ENCODE assay signal across 1 cellular context in the genomic region with DNA sequence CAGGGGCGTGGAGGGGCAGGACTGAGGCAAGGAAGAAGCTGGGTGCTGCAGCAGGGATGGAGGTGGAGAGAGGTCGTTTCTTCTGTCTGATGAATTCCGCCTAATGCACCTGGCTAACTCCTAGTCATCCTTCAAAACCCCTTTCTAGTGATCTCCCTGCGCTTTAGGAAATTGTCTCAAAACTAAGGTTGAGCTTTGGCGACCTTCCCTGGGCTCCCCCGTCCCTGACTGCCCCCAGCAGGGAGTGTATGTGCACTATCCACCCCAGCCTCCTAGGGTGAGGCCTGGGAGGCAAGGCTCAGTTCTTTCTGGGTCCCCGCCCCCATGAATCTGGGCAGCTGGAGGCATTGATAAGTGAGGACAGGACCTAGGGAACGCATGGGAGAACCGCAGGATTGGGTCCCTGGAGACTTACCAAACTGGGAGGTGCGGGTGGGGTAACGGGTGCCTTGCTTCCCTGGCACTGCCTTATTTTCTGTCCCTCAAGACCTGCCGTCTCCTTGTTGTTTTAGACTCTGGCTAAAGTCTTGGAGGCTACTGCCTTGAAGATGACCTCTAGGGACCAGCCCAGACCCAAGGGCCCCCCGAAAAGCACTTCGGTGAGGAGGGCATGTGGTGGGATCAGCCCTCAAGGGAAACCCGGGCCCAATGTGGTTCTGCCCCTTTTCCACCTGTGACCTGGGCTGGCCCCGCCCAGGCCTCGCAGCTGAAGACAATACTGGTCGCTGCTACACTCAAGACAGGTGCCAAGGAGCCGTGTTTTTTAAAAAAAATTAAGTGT.
TF ChIP-seq lines count a peak whose summit lies in the region.

No MANE protein-coding gene starts in this region.

TF ChIP-seq in K562, 482 proteins besides CTCF, POLR2A, EP300 and RAD21 (continued from another document and continues in another):
- TF ChIP-seq TAF15 (IDR thresholded peaks at IDR 0.05; ENCODE audit: low read depth, low read length) (no peak), ZNF507 (tag; conservative IDR thresholded peaks at IDR 0.05) (no peak), SMARCA5 (IDR thresholded peaks at IDR 0.05) (0 out of 2 replicates have a peak, but pooled peaks have one; percentile 25), NRF1 (conservative IDR thresholded peaks at IDR 0.05 in 1 of 2, IDR thresholded peaks at IDR 0.05 in 1 of 2) (no peak), NFYB (IDR thresholded peaks at IDR 0.05; ENCODE audit: extremely low read depth, insufficient read length) (no peak), CCNT2 (IDR thresholded peaks at IDR 0.05; ENCODE audit: borderline replicate concordance, extremely low read depth, insufficient read length, low read depth, low read length) (peak; percentile 1), ZNF282 (CRISPR knock-in tag; IDR thresholded peaks at IDR 0.05) (no peak), IFI16 (CRISPR knock-in tag; IDR thresholded peaks at IDR 0.05) (no peak), PRMT5 (CRISPR knock-in tag; IDR thresholded peaks at IDR 0.05) (no peak), SMARCA4 (IDR thresholded peaks at IDR 0.05) (peak; percentile 72), HCFC1 (IDR thresholded peaks at IDR 0.05; ENCODE audit: low read depth, low read length) (no peak), ARNT (IDR thresholded peaks at IDR 0.05) (no peak), KDM1A (IDR thresholded peaks at IDR 0.05) (peak; percentile 87 to 90), ZEB2 (IDR thresholded peaks at IDR 0.05) (no peak), BHLHE40 (IDR thresholded peaks at IDR 0.05; ENCODE audit: low read length) (0 out of 2 replicates have a peak, but pooled peaks have one; percentile 14), PHF8 (IDR thresholded peaks at IDR 0.05; ENCODE audit: borderline replicate concordance, low read length) (peak; percentile 56; the same call in 1 of the 2 replicates), HDAC2 (IDR thresholded peaks at IDR 0.05) (0 out of 2 replicates have a peak, but pooled peaks have one; percentile 54), FOXK1 (CRISPR knock-in tag; IDR thresholded peaks at IDR 0.05; ENCODE audit: borderline replicate concordance) (no peak), JUND (IDR thresholded peaks at IDR 0.05; ENCODE audit: borderline replicate concordance, low read depth, low read length) (peak; percentile 32; the same call in 1 of the 2 replicates), JUND (tag; IDR thresholded peaks at IDR 0.05; ENCODE audit: borderline replicate concordance, low read depth, low read length) (no peak), NUFIP1 (IDR thresholded peaks at IDR 0.05; ENCODE audit: partially characterized antibody) (no peak), RAD51 (IDR thresholded peaks at IDR 0.05; ENCODE audit: borderline replicate concordance, low read depth) (no peak), DPF2 (IDR thresholded peaks at IDR 0.05) (peak; percentile 70), PHF21A (IDR thresholded peaks at IDR 0.05; ENCODE audit: borderline replicate concordance, low read depth) (peak; percentile 95), KAT2B (IDR thresholded peaks at IDR 0.05; ENCODE audit: low read depth, low read length) (no peak), NFXL1 (CRISPR knock-in tag; IDR thresholded peaks at IDR 0.05) (no peak), ZFX (CRISPR knock-in tag; IDR thresholded peaks at IDR 0.05) (peak; percentile 22; the same call in 1 of the 2 replicates), MYBL2 (IDR thresholded peaks at IDR 0.05; ENCODE audit: low read depth) (no peak), MYBL2 (CRISPR knock-in tag; IDR thresholded peaks at IDR 0.05; ENCODE audit: borderline replicate concordance) (no peak), TCF7L2 (IDR thresholded peaks at IDR 0.05; ENCODE audit: low read depth, low read length) (no peak), ZNF830 (CRISPR knock-in tag; IDR thresholded peaks at IDR 0.05) (no peak), DDX20 (tag; IDR thresholded peaks at IDR 0.05; ENCODE audit: low read depth) (no peak), HNRNPLL (IDR thresholded peaks at IDR 0.05; ENCODE audit: low read depth, low read length, poor library complexity, severe bottlenecking) (no peak), TBL1XR1 (IDR thresholded peaks at IDR 0.05; ENCODE audit: low read length in 2 of 2) (peak; percentile 27 to 42; a peak in 1 of 4 replicates), ZSCAN29 (IDR thresholded peaks at IDR 0.05) (no peak), NEUROD1 (IDR thresholded peaks at IDR 0.05; ENCODE audit: borderline replicate concordance, low read depth, low read length, partially characterized antibody) (peak; percentile 22), EGR1 (conservative IDR thresholded peaks at IDR 0.05) (peak; percentile 55), RHOXF2B (CRISPR knock-in tag; conservative IDR thresholded peaks at IDR 0.05) (no peak)
- TF ChIP-seq, protein P1, sequence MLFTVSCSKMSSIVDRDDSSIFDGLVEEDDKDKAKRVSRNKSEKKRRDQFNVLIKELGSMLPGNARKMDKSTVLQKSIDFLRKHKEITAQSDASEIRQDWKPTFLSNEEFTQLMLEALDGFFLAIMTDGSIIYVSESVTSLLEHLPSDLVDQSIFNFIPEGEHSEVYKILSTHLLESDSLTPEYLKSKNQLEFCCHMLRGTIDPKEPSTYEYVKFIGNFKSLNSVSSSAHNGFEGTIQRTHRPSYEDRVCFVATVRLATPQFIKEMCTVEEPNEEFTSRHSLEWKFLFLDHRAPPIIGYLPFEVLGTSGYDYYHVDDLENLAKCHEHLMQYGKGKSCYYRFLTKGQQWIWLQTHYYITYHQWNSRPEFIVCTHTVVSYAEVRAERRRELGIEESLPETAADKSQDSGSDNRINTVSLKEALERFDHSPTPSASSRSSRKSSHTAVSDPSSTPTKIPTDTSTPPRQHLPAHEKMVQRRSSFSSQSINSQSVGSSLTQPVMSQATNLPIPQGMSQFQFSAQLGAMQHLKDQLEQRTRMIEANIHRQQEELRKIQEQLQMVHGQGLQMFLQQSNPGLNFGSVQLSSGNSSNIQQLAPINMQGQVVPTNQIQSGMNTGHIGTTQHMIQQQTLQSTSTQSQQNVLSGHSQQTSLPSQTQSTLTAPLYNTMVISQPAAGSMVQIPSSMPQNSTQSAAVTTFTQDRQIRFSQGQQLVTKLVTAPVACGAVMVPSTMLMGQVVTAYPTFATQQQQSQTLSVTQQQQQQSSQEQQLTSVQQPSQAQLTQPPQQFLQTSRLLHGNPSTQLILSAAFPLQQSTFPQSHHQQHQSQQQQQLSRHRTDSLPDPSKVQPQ (CRISPR knock-in tag; IDR thresholded peaks at IDR 0.05; ENCODE audit: borderline replicate concordance) = no peak
- TF ChIP-seq, protein P2, sequence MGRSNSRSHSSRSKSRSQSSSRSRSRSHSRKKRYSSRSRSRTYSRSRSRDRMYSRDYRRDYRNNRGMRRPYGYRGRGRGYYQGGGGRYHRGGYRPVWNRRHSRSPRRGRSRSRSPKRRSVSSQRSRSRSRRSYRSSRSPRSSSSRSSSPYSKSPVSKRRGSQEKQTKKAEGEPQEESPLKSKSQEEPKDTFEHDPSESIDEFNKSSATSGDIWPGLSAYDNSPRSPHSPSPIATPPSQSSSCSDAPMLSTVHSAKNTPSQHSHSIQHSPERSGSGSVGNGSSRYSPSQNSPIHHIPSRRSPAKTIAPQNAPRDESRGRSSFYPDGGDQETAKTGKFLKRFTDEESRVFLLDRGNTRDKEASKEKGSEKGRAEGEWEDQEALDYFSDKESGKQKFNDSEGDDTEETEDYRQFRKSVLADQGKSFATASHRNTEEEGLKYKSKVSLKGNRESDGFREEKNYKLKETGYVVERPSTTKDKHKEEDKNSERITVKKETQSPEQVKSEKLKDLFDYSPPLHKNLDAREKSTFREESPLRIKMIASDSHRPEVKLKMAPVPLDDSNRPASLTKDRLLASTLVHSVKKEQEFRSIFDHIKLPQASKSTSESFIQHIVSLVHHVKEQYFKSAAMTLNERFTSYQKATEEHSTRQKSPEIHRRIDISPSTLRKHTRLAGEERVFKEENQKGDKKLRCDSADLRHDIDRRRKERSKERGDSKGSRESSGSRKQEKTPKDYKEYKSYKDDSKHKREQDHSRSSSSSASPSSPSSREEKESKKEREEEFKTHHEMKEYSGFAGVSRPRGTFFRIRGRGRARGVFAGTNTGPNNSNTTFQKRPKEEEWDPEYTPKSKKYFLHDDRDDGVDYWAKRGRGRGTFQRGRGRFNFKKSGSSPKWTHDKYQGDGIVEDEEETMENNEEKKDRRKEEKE (IDR thresholded peaks at IDR 0.05; ENCODE audit: borderline replicate concordance in 1 of 2, control insufficient read depth in 1 of 2, low read depth in 2 of 2, low read length in 1 of 2) = no peak
- TF ChIP-seq, protein P3, sequence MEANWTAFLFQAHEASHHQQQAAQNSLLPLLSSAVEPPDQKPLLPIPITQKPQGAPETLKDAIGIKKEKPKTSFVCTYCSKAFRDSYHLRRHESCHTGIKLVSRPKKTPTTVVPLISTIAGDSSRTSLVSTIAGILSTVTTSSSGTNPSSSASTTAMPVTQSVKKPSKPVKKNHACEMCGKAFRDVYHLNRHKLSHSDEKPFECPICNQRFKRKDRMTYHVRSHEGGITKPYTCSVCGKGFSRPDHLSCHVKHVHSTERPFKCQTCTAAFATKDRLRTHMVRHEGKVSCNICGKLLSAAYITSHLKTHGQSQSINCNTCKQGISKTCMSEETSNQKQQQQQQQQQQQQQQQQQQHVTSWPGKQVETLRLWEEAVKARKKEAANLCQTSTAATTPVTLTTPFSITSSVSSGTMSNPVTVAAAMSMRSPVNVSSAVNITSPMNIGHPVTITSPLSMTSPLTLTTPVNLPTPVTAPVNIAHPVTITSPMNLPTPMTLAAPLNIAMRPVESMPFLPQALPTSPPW (CRISPR knock-in tag; IDR thresholded peaks at IDR 0.05) = no peak
- TF ChIP-seq, protein P4, sequence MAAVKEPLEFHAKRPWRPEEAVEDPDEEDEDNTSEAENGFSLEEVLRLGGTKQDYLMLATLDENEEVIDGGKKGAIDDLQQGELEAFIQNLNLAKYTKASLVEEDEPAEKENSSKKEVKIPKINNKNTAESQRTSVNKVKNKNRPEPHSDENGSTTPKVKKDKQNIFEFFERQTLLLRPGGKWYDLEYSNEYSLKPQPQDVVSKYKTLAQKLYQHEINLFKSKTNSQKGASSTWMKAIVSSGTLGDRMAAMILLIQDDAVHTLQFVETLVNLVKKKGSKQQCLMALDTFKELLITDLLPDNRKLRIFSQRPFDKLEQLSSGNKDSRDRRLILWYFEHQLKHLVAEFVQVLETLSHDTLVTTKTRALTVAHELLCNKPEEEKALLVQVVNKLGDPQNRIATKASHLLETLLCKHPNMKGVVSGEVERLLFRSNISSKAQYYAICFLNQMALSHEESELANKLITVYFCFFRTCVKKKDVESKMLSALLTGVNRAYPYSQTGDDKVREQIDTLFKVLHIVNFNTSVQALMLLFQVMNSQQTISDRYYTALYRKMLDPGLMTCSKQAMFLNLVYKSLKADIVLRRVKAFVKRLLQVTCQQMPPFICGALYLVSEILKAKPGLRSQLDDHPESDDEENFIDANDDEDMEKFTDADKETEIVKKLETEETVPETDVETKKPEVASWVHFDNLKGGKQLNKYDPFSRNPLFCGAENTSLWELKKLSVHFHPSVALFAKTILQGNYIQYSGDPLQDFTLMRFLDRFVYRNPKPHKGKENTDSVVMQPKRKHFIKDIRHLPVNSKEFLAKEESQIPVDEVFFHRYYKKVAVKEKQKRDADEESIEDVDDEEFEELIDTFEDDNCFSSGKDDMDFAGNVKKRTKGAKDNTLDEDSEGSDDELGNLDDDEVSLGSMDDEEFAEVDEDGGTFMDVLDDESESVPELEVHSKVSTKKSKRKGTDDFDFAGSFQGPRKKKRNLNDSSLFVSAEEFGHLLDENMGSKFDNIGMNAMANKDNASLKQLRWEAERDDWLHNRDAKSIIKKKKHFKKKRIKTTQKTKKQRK (IDR thresholded peaks at IDR 0.05; ENCODE audit: borderline replicate concordance, low read depth, low read length) = no peak
- TF ChIP-seq, protein P5, sequence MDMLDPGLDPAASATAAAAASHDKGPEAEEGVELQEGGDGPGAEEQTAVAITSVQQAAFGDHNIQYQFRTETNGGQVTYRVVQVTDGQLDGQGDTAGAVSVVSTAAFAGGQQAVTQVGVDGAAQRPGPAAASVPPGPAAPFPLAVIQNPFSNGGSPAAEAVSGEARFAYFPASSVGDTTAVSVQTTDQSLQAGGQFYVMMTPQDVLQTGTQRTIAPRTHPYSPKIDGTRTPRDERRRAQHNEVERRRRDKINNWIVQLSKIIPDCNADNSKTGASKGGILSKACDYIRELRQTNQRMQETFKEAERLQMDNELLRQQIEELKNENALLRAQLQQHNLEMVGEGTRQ (CRISPR knock-in tag; IDR thresholded peaks at IDR 0.05) = no peak
- TF ChIP-seq, protein P6, sequence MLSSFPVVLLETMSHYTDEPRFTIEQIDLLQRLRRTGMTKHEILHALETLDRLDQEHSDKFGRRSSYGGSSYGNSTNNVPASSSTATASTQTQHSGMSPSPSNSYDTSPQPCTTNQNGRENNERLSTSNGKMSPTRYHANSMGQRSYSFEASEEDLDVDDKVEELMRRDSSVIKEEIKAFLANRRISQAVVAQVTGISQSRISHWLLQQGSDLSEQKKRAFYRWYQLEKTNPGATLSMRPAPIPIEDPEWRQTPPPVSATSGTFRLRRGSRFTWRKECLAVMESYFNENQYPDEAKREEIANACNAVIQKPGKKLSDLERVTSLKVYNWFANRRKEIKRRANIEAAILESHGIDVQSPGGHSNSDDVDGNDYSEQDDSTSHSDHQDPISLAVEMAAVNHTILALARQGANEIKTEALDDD (IDR thresholded peaks at IDR 0.05) = no peak
- TF ChIP-seq, protein P7, sequence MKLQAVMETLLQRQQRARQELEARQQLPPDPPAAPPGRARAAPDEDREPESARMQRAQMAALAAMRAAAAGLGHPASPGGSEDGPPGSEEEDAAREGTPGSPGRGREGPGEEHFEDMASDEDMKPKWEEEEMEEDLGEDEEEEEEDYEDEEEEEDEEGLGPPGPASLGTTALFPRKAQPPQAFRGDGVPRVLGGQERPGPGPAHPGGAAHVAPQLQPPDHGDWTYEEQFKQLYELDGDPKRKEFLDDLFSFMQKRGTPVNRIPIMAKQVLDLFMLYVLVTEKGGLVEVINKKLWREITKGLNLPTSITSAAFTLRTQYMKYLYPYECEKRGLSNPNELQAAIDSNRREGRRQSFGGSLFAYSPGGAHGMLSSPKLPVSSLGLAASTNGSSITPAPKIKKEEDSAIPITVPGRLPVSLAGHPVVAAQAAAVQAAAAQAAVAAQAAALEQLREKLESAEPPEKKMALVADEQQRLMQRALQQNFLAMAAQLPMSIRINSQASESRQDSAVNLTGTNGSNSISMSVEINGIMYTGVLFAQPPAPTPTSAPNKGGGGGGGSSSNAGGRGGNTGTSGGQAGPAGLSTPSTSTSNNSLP (IDR thresholded peaks at IDR 0.05; ENCODE audit: borderline replicate concordance, low read depth, low read length) = no peak
- TF ChIP-seq, protein P8, sequence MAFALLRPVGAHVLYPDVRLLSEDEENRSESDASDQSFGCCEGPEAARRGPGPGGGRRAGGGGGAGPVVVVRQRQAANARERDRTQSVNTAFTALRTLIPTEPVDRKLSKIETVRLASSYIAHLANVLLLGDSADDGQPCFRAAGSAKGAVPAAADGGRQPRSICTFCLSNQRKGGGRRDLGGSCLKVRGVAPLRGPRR (CRISPR knock-in tag; IDR thresholded peaks at IDR 0.05) = no peak
